7 cellular contexts compared by ENCODE assay signal in genomic region chr7:45768516-45769394, GRCh38.
DNase-seq lines count a peak whose midpoint lies in the region; ATAC-seq, FAIRE-seq and TF ChIP-seq lines count a peak whose summit lies in the region.
"Not testable (repeated sequence)": the region's sequence is repeated elsewhere in the genome, so short reads cannot be mapped to it uniquely, and the experiment has no call there.

No MANE protein-coding gene starts in this region.

- not testable (repeated sequence) for H3K36me3 ChIP-seq in hepatocyte (replicated peaks; ENCODE audit: insufficient read depth, low read depth)

- H2AFZ ChIP-seq in hepatocyte = peak overlapping the region; percentile 98

- H3K9me2 ChIP-seq in hepatocyte (replicated peaks; ENCODE audit: insufficient read depth) = not testable (repeated sequence)

- peak; percentile 100 for ATAC-seq in HG02973 (IDR thresholded peaks at IDR 0.05; ENCODE audit: unreplicated experiment)

- WGBS in hepatocyte (ENCODE audit: low lambda C conversion rate, missing lambda C conversion rate) = 2% methylated on average over 70 of the region's 72 CpGs

- peak overlapping the region; percentile 90 for H3K4me2 ChIP-seq in hepatocyte

- H3K4me1 ChIP-seq in hepatocyte (ENCODE audit: insufficient read depth) = not testable (repeated sequence)

- H3K27me3 ChIP-seq in hepatocyte = not testable (repeated sequence)

- H3K4me3 ChIP-seq in hepatocyte = peak overlapping the region; percentile 89

- peak overlapping the region; percentile 91 for H3K27ac ChIP-seq in hepatocyte

- H3K79me2 ChIP-seq in hepatocyte = peaks cover 23% of the 10 kb centered on the region

- H4K20me1 ChIP-seq in hepatocyte (ENCODE audit: insufficient read depth, poor library complexity, severe bottlenecking) = not testable (repeated sequence)

- peak; percentile 12 for TF ChIP-seq CTCF in hepatocyte (IDR thresholded peaks at IDR 0.05; ENCODE audit: poor library complexity)

- not testable (repeated sequence) for H3K9me3 ChIP-seq in hepatocyte (ENCODE audit: low read depth)

- DNase-seq in GM18507 (ENCODE audit: extremely low spot score, insufficient read length, low read depth) (peak; percentile 80), NCI-H1930 (lab: John Stamatoyannopoulos, UW) (peak; percentile 96 to 99), T-helper 22 cell (ENCODE audit: low read depth) (peak; percentile 95), astrocyte of the hippocampus (ENCODE audit: low read depth, low spot score) (peak; percentile 99), hepatocyte (ENCODE audit: low spot score) (peak; percentile 99), renal cortical epithelial cell (ENCODE audit: low read depth) (peak; percentile 92)

- FAIRE-seq in GM18507 (lab: Jason Lieb, UNC) = peak; percentile 92

Comparison
In these comparisons a context has a peak if more than half of its experiments do, and no peak if none do; other contexts are left out.
1. Peak in every context shown above with its lines: DNase-seq, ATAC-seq, H3K4me3 ChIP-seq and H3K27ac ChIP-seq.